1 cellular context compared by ENCODE assay signal in genomic region chr1:181100924-181101323, GRCh38.
TF ChIP-seq lines count a peak whose summit lies in the region.

No MANE protein-coding gene starts in this region.

TF ChIP-seq in HepG2, 621 proteins besides CTCF, POLR2A, EP300 and RAD21:
- no peak for TF ChIP-seq ZNF558 (CRISPR knock-in tag; IDR thresholded peaks at IDR 0.05; ENCODE audit: borderline replicate concordance)
- TF ChIP-seq ZFX (CRISPR knock-in tag; IDR thresholded peaks at IDR 0.05; ENCODE audit: low read depth): no peak
- no peak for TF ChIP-seq ZFP90 (CRISPR knock-in tag; IDR thresholded peaks at IDR 0.05; ENCODE audit: borderline replicate concordance)
- no peak for TF ChIP-seq HNRNPK (IDR thresholded peaks at IDR 0.05; ENCODE audit: low read depth, low read length, poor library complexity, severe bottlenecking)
- TF ChIP-seq ZNF557 (CRISPR knock-in tag; IDR thresholded peaks at IDR 0.05): no peak
- no peak for TF ChIP-seq ZSCAN12 (CRISPR knock-in tag; IDR thresholded peaks at IDR 0.05)
- no peak for TF ChIP-seq ZNF33A (CRISPR knock-in tag; IDR thresholded peaks at IDR 0.05; ENCODE audit: borderline replicate concordance)
- TF ChIP-seq JUND (CRISPR knock-in tag; IDR thresholded peaks at IDR 0.05): no peak
- no peak for TF ChIP-seq PATZ1 (CRISPR knock-in tag; IDR thresholded peaks at IDR 0.05)
- no peak for TF ChIP-seq ZFP36L2 (CRISPR knock-in tag; IDR thresholded peaks at IDR 0.05)
- no peak for TF ChIP-seq MED8 (CRISPR knock-in tag; IDR thresholded peaks at IDR 0.05; ENCODE audit: insufficient replicate concordance)
- TF ChIP-seq ZBTB3 (CRISPR knock-in tag; IDR thresholded peaks at IDR 0.05; ENCODE audit: borderline replicate concordance, low read depth): no peak
- no peak for TF ChIP-seq ZNF740 (CRISPR knock-in tag; IDR thresholded peaks at IDR 0.05)
- TF ChIP-seq KDM1A (CRISPR knock-in tag; IDR thresholded peaks at IDR 0.05): 0 out of 2 replicates have a peak, but pooled peaks have one; percentile 44
- peak; percentile 46; the same call in 1 of the 2 replicates for TF ChIP-seq ZMYM3 (CRISPR knock-in tag; IDR thresholded peaks at IDR 0.05)
